ENCODE assay signal across 8 cellular contexts in genomic region chr1:8004803-8005573, GRCh38. TPM values are rescaled to one million over a fixed set of nuclear protein-coding genes. Genes with fewer than 3 reads are reported as not detected.
A peak's percentile ranks its signal among the peaks of the same experiment; 100 is the strongest.
DNase-seq lines count a peak whose midpoint lies in the region; ATAC-seq and TF ChIP-seq lines count a peak whose summit lies in the region.

No MANE protein-coding gene starts in this region.

- intact Hi-C loops in psoas muscle (cut with DNase I) = no loop called here

- WGBS in psoas muscle, 3 donors = 15 to 29% (median 18%) methylated on average over 17 of the region's 17 CpGs

- TF ChIP-seq CTCF in fibroblast of villous mesenchyme (IDR thresholded peaks at IDR 0.05; ENCODE audit: insufficient read depth, low read depth, low read length) = no peak
- no peak for TF ChIP-seq CTCF in psoas muscle (IDR thresholded peaks at IDR 0.05)

- peak; percentile 89 to 91 (median 90) for ATAC-seq in psoas muscle
- no peak for ATAC-seq in stimulated activated naive CD8-positive, alpha-beta T cell treated with anti-CD3 and anti-CD28 coated beads, Interleukin-15, Interleukin-2, amounts not matched to agents 100 U/mL and 50 U/mL, for 24 hours

- DNase-seq in SIG-M5 treated with dmso at 0.1 percent for 504 hours (lab: John Stamatoyannopoulos, UW; ENCODE audit: unreplicated experiment) (peak; percentile 41), SIG-M5 (lab: John Stamatoyannopoulos, UW) (no peak), SJSA1 (ENCODE audit: low read depth in 1 of 2, low spot score in 2 of 2) (peak; percentile 85 to 91), fibroblast of villous mesenchyme (ENCODE audit: low read depth) (peak; percentile 99), psoas muscle (peak; percentile 92 to 97), NCI-H2029 treated with DMSO at 0.1 percent for 48 hours (lab: John Stamatoyannopoulos, UW) (no peak), NCI-H524 (lab: John Stamatoyannopoulos, UW) (no peak)
- DNase-seq in stimulated activated naive CD8-positive, alpha-beta T cell treated with anti-CD3 and anti-CD28 coated beads, Interleukin-15, Interleukin-2, amounts not matched to agents 100 U/mL and 50 U/mL, for 24 hours = no peak

- H3K9me3 ChIP-seq in SJSA1 (replicated peaks) = no peaks in the 10 kb centered on the region
- H3K9me3 ChIP-seq in psoas muscle = no peaks in the 10 kb centered on the region

- H3K4me1 ChIP-seq in SJSA1 (replicated peaks) (peaks cover 33% of the 10 kb centered on the region), psoas muscle (peaks cover 38% of the 10 kb centered on the region)

- H3K27ac ChIP-seq in SJSA1 (peak overlapping the region; percentile 81), psoas muscle (peak overlapping the region; percentile 86)

- no peaks in the 10 kb centered on the region for H3K27me3 ChIP-seq in SJSA1 (replicated peaks)
- H3K27me3 ChIP-seq in psoas muscle (ENCODE audit: insufficient read depth in 3 of 3, low read length in 2 of 3) = no peaks in the 10 kb centered on the region

- H3K36me3 ChIP-seq in SJSA1 = peaks cover 10% of the 10 kb centered on the region
- no peaks in the 10 kb centered on the region for H3K36me3 ChIP-seq in psoas muscle (ENCODE audit: insufficient read depth in 1 of 2, low read depth in 1 of 2)

- no peak overlapping the region for H3K4me3 ChIP-seq in SJSA1
- peak overlapping the region; percentile 22 for H3K4me3 ChIP-seq in fibroblast of villous mesenchyme (ENCODE audit: low read depth, low read length)
- H3K4me3 ChIP-seq in psoas muscle = peak overlapping the region; percentile 17

RNA-seq across cellular contexts. Expression of gene ERRFI1, which starts 21.1 kb away (rescaled TPM):
- 18.4 and 21.7 TPM in 2 replicates for total RNA-seq in SJSA1 (2014; rRNA removed; shearing (Covaris generic))
- total RNA-seq in fibroblast of villous mesenchyme (34.8 and 70.4 TPM in 2 replicates), psoas muscle (10 to 100 TPM; 23.2 to 76.2 (median 58.7) TPM)
- polyA plus RNA-seq in psoas muscle = 10 to 100 TPM; 55.4 to 99.9 (median 94.9) TPM

RNA-seq across cellular contexts. Expression of gene PARK7, which starts 43.5 kb away (rescaled TPM):
- total RNA-seq in SJSA1 (2014; rRNA removed; shearing (Covaris generic)) = 436 and 479 TPM in 2 replicates
- total RNA-seq in fibroblast of villous mesenchyme = 172 and 198 TPM in 2 replicates
- total RNA-seq in psoas muscle = 100 to 1,000 TPM; 389 to 467 (median 417) TPM
- 100 to 1,000 TPM; 430 to 441 (median 432) TPM for polyA plus RNA-seq in psoas muscle

Comparison
In these comparisons a context has a peak if more than half of its experiments do, and no peak if none do; other contexts are left out.
1. DNase-seq: peak in SIG-M5 treated with dmso at 0.1 percent for 504 hours (single experiment), SJSA1 (2 of 2), fibroblast of villous mesenchyme (single experiment) and psoas muscle (2 of 2); none in SIG-M5 (single experiment), NCI-H2029 treated with DMSO at 0.1 percent for 48 hours (single experiment), NCI-H524 (0 of 2) and stimulated activated naive CD8-positive, alpha-beta T cell treated with anti-CD3 and anti-CD28 coated beads, Interleukin-15, Interleukin-2, amounts not matched to agents 100 U/mL and 50 U/mL, for 24 hours (single experiment).